In the genomic region with DNA sequence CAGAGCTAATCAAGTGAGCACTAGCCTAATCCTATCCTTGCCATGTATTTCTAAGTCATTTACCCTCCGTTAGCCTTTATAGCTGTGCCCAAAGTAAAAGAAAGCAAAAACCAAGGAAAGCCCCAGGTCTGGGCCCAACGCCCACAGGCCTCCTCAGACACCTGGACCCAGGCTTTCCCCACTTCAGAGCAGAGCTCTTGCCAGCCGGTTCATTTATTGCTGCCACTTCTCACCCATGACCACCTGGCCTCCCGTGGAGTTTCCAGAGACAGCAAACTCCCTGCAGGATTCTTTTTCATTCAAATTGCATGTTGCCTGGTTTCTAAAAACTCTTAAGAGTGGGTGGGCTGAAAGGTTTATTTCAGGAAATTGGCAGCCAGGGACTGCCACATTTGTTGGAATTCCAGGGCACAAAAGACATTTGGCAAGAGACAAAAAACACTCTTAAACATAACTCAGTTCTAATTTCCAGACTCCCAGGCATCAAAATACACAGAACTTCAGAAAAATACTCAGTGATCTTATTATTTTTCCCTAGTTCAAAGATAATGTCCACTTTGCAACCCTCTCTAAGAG, we compare ENCODE assay signal across 1 cellular context.
TF ChIP-seq lines count a peak whose summit lies in the region.

No MANE protein-coding gene starts in this region.

TF ChIP-seq in GM12878, 131 proteins besides CTCF, POLR2A, EP300 and RAD21:
- 0 out of 2 replicates have a peak, but pooled peaks have one; percentile 30 for TF ChIP-seq GATAD2B (conservative IDR thresholded peaks at IDR 0.05; ENCODE audit: low read depth)
- TF ChIP-seq IKZF2 (IDR thresholded peaks at IDR 0.05): peak in 1 of 2 experiments; percentile 14; a peak in 1 of 4 replicates
- TF ChIP-seq CREB1 (IDR thresholded peaks at IDR 0.05; ENCODE audit: low read depth): no peak
- no peak for TF ChIP-seq CHD4 (IDR thresholded peaks at IDR 0.05)
- no peak for TF ChIP-seq LARP7 (IDR thresholded peaks at IDR 0.05)
- TF ChIP-seq DPF2 (IDR thresholded peaks at IDR 0.05): 0 out of 2 replicates have a peak, but pooled peaks have one; percentile 15
- no peak for TF ChIP-seq ZBED1 (IDR thresholded peaks at IDR 0.05; ENCODE audit: borderline replicate concordance)
- peak; percentile 87 for TF ChIP-seq TCF12 (IDR thresholded peaks at IDR 0.05; ENCODE audit: low read depth, low read length)
- no peak for TF ChIP-seq ZBTB40 (IDR thresholded peaks at IDR 0.05; ENCODE audit: borderline replicate concordance)
- TF ChIP-seq SMARCA5 (IDR thresholded peaks at IDR 0.05): no peak
- TF ChIP-seq, protein P1, sequence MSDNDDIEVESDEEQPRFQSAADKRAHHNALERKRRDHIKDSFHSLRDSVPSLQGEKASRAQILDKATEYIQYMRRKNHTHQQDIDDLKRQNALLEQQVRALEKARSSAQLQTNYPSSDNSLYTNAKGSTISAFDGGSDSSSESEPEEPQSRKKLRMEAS (IDR thresholded peaks at IDR 0.05; ENCODE audit: low read depth, low read length): no peak
- no peak for TF ChIP-seq HDAC2 (IDR thresholded peaks at IDR 0.05)
- TF ChIP-seq, protein P2, sequence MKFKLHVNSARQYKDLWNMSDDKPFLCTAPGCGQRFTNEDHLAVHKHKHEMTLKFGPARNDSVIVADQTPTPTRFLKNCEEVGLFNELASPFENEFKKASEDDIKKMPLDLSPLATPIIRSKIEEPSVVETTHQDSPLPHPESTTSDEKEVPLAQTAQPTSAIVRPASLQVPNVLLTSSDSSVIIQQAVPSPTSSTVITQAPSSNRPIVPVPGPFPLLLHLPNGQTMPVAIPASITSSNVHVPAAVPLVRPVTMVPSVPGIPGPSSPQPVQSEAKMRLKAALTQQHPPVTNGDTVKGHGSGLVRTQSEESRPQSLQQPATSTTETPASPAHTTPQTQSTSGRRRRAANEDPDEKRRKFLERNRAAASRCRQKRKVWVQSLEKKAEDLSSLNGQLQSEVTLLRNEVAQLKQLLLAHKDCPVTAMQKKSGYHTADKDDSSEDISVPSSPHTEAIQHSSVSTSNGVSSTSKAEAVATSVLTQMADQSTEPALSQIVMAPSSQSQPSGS (IDR thresholded peaks at IDR 0.05; ENCODE audit: low read length): 0 out of 2 replicates have a peak, but pooled peaks have one; percentile 15
- 0 out of 2 replicates have a peak, but pooled peaks have one; percentile 61 for TF ChIP-seq TCF3 (IDR thresholded peaks at IDR 0.05; ENCODE audit: borderline replicate concordance, insufficient read depth, low read depth, low read length)
- peak in 1 of 2 experiments; percentile 34; a peak in 1 of 3 replicates for TF ChIP-seq EGR1 (IDR thresholded peaks at IDR 0.05; ENCODE audit: borderline replicate concordance in 1 of 2, low read depth in 2 of 2, low read length in 2 of 2)
- TF ChIP-seq RUNX3 (IDR thresholded peaks at IDR 0.05; ENCODE audit: low read length): peak; percentile 33; the same call in 1 of the 2 replicates
- TF ChIP-seq, protein P3, sequence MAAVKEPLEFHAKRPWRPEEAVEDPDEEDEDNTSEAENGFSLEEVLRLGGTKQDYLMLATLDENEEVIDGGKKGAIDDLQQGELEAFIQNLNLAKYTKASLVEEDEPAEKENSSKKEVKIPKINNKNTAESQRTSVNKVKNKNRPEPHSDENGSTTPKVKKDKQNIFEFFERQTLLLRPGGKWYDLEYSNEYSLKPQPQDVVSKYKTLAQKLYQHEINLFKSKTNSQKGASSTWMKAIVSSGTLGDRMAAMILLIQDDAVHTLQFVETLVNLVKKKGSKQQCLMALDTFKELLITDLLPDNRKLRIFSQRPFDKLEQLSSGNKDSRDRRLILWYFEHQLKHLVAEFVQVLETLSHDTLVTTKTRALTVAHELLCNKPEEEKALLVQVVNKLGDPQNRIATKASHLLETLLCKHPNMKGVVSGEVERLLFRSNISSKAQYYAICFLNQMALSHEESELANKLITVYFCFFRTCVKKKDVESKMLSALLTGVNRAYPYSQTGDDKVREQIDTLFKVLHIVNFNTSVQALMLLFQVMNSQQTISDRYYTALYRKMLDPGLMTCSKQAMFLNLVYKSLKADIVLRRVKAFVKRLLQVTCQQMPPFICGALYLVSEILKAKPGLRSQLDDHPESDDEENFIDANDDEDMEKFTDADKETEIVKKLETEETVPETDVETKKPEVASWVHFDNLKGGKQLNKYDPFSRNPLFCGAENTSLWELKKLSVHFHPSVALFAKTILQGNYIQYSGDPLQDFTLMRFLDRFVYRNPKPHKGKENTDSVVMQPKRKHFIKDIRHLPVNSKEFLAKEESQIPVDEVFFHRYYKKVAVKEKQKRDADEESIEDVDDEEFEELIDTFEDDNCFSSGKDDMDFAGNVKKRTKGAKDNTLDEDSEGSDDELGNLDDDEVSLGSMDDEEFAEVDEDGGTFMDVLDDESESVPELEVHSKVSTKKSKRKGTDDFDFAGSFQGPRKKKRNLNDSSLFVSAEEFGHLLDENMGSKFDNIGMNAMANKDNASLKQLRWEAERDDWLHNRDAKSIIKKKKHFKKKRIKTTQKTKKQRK (IDR thresholded peaks at IDR 0.05; ENCODE audit: low read depth, low read length): no peak
- no peak for TF ChIP-seq TAF1 (IDR thresholded peaks at IDR 0.05; ENCODE audit: borderline replicate concordance, low read depth, low read length)
- no peak for TF ChIP-seq KDM1A (IDR thresholded peaks at IDR 0.05; ENCODE audit: borderline replicate concordance)
- peak; percentile 43; the same call in 1 of the 2 replicates for TF ChIP-seq MTA3 (IDR thresholded peaks at IDR 0.05; ENCODE audit: borderline replicate concordance, low read length)
- peak; percentile 69 for TF ChIP-seq EED (IDR thresholded peaks at IDR 0.05; ENCODE audit: low read depth)
- TF ChIP-seq, protein P4, sequence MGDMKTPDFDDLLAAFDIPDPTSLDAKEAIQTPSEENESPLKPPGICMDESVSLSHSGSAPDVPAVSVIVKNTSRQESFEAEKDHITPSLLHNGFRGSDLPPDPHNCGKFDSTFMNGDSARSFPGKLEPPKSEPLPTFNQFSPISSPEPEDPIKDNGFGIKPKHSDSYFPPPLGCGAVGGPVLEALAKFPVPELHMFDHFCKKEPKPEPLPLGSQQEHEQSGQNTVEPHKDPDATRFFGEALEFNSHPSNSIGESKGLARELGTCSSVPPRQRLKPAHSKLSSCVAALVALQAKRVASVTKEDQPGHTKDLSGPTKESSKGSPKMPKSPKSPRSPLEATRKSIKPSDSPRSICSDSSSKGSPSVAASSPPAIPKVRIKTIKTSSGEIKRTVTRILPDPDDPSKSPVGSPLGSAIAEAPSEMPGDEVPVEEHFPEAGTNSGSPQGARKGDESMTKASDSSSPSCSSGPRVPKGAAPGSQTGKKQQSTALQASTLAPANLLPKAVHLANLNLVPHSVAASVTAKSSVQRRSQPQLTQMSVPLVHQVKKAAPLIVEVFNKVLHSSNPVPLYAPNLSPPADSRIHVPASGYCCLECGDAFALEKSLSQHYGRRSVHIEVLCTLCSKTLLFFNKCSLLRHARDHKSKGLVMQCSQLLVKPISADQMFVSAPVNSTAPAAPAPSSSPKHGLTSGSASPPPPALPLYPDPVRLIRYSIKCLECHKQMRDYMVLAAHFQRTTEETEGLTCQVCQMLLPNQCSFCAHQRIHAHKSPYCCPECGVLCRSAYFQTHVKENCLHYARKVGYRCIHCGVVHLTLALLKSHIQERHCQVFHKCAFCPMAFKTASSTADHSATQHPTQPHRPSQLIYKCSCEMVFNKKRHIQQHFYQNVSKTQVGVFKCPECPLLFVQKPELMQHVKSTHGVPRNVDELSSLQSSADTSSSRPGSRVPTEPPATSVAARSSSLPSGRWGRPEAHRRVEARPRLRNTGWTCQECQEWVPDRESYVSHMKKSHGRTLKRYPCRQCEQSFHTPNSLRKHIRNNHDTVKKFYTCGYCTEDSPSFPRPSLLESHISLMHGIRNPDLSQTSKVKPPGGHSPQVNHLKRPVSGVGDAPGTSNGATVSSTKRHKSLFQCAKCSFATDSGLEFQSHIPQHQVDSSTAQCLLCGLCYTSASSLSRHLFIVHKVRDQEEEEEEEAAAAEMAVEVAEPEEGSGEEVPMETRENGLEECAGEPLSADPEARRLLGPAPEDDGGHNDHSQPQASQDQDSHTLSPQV (IDR thresholded peaks at IDR 0.05): no peak
- TF ChIP-seq YBX1 (IDR thresholded peaks at IDR 0.05): no peak
- TF ChIP-seq IKZF1 (conservative IDR thresholded peaks at IDR 0.05): peak; percentile 66; the same call in 1 of the 2 replicates
- TF ChIP-seq MTA2 (IDR thresholded peaks at IDR 0.05; ENCODE audit: low read depth): no peak
- 0 out of 2 replicates have a peak, but pooled peaks have one; percentile 13 for TF ChIP-seq RELB (IDR thresholded peaks at IDR 0.05; ENCODE audit: low read depth)
- TF ChIP-seq, protein P5, sequence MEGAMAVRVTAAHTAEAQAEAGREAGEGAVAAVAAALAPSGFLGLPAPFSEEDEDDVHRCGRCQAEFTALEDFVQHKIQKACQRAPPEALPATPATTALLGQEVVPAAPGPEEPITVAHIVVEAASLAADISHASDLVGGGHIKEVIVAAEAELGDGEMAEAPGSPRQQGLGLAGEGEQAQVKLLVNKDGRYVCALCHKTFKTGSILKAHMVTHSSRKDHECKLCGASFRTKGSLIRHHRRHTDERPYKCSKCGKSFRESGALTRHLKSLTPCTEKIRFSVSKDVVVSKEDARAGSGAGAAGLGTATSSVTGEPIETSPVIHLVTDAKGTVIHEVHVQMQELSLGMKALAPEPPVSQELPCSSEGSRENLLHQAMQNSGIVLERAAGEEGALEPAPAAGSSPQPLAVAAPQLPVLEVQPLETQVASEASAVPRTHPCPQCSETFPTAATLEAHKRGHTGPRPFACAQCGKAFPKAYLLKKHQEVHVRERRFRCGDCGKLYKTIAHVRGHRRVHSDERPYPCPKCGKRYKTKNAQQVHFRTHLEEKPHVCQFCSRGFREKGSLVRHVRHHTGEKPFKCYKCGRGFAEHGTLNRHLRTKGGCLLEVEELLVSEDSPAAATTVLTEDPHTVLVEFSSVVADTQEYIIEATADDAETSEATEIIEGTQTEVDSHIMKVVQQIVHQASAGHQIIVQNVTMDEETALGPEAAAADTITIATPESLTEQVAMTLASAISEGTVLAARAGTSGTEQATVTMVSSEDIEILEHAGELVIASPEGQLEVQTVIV (IDR thresholded peaks at IDR 0.05; ENCODE audit: borderline replicate concordance, partially characterized antibody): no peak
- TF ChIP-seq NBN (IDR thresholded peaks at IDR 0.05): no peak
- no peak for TF ChIP-seq BCL11A (IDR thresholded peaks at IDR 0.05; ENCODE audit: low read depth, low read length)
- TF ChIP-seq NFIC (IDR thresholded peaks at IDR 0.05; ENCODE audit: low read depth, low read length): peak; percentile 41; the same call in 1 of the 2 replicates
- no peak for TF ChIP-seq FOS (IDR thresholded peaks at IDR 0.05; ENCODE audit: borderline replicate concordance, extremely low read depth, insufficient read length)
- TF ChIP-seq ETV6 (conservative IDR thresholded peaks at IDR 0.05 in 1 of 2, IDR thresholded peaks at IDR 0.05 in 1 of 2; ENCODE audit: borderline replicate concordance in 1 of 2, low read depth in 1 of 2): no peak
- TF ChIP-seq FOXM1 (IDR thresholded peaks at IDR 0.05; ENCODE audit: low read depth, low read length): no peak; the same call in 1 of the 2 replicates
- TF ChIP-seq WRNIP1 (IDR thresholded peaks at IDR 0.05; ENCODE audit: borderline replicate concordance, low read depth, low read length): 0 out of 2 replicates have a peak, but pooled peaks have one; percentile 33
- no peak for TF ChIP-seq NFXL1 (IDR thresholded peaks at IDR 0.05; ENCODE audit: borderline replicate concordance)
TF ChIP-seq in GM12878: peak in this region for 14.
